In the genomic region with DNA sequence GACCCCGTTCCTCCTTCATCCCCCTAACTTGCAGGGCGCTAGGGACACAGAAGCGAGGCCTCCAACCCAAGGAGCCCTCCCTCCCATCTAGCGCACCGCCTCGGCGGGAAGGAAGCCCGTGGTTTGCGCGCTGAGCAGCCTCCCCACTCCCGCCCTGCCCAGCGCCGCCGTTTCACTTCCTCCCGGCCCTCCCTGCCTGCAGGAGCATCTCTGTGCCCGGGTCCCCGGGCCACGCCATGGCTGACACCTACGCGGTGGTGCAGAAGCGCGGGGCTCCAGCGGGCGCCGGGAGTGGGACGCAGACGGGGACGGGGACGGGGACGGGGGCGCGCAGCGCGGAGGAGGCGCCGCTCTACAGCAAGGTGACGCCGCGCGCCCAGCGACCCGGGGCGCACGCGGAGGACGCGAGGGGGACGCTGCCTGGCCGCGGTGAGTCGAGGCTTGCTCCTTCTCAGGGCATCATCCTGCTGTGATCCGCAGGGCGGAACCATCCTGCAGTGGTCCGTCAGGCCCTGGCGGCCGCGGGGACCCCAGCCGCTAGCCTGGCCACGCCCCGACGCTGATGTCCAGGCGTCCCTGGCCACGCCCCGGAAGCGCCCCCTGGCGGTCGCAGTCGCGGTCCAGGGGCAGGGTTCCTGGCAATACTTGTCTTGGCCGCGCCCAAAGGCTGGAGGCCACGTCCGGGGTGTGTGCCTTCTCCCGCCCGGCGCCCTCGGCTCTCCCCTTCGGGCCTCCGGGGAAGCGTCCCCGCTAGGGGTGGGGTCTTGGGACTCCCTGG, we compare ENCODE assay signal across 8 cellular contexts. TPM values are rescaled to one million over a fixed set of nuclear protein-coding genes. Genes with fewer than 3 reads are reported as not detected.
A peak's percentile ranks its signal among the peaks of the same experiment; 100 is the strongest.
DNase-seq lines count a peak whose midpoint lies in the region; ATAC-seq, FAIRE-seq and TF ChIP-seq lines count a peak whose summit lies in the region.

No MANE protein-coding gene starts in this region.

- 0 out of 2 replicates have a peak overlapping the region, but pooled peaks have one; percentile 18 for H2BK12ac ChIP-seq in H1 (ENCODE audit: low read depth, low read length)

- H2BK15ac ChIP-seq in H1 (ENCODE audit: low read length): 0 out of 2 replicates have a peak overlapping the region, but pooled peaks have one; percentile 72

- in situ Hi-C loops in GM18951 (cut with MboI; ENCODE audit: low sequenced_read_pairs, unreplicated experiment): no loop called here

- H2AK5ac ChIP-seq in H1 (ENCODE audit: low read depth, low read length): no peak overlapping the region

- FAIRE-seq in H1 (lab: Jason Lieb, UNC): no peak

- H3K27ac ChIP-seq in BLaER1: peak overlapping the region; percentile 82
- no peak overlapping the region for H3K27ac ChIP-seq in H1 (ENCODE audit: low read depth, low read length)

- no peak overlapping the region for H3K23ac ChIP-seq in H1 (ENCODE audit: insufficient read length)

- H3K4me3 ChIP-seq in BLaER1 (peak overlapping the region; percentile 90), H1 (ENCODE audit: extremely low read depth in 1 of 4, insufficient read depth in 2 of 4, low read depth in 3 of 4, low read length in 4 of 4) (peak overlapping the region; percentile 64 to 88 (median 80))

- H2BK20ac ChIP-seq in H1 (ENCODE audit: low read length): 0 out of 2 replicates have a peak overlapping the region, but pooled peaks have one; percentile 32

- H3K18ac ChIP-seq in H1 (ENCODE audit: extremely low read depth, low read length): peak overlapping the region; percentile 85

- peak; percentile 63 for ATAC-seq in HG03139 (IDR thresholded peaks at IDR 0.05; ENCODE audit: unreplicated experiment)

- H3K79me1 ChIP-seq in H1 (ENCODE audit: low read depth, low read length): peaks cover 6% of the 10 kb centered on the region; the same call in 1 of the 2 replicates

- peak overlapping the region; percentile 96 for H4K8ac ChIP-seq in H1 (ENCODE audit: extremely low read depth, insufficient read depth, low read length)

- H3K36me3 ChIP-seq in BLaER1 (peaks cover 20% of the 10 kb centered on the region), H1 (ENCODE audit: control insufficient read depth in 2 of 4, insufficient read depth in 4 of 4, low read length in 3 of 4) (no peaks in the 10 kb centered on the region)

- H3K27me3 ChIP-seq in BLaER1 (no peaks in the 10 kb centered on the region), H1 (replicated peaks in 1 of 4; ENCODE audit: control insufficient read depth in 3 of 4, extremely low read depth in 1 of 4, insufficient read depth in 3 of 4, low read length in 3 of 4) (peaks cover 0 to 2% (median 0%) of the 10 kb centered on the region in 4 experiments; a peak in 1 of 7 replicates)

- peak; percentile 79 to 87 (median 82) for TF ChIP-seq CTCF in H1 (IDR thresholded peaks at IDR 0.05; ENCODE audit: control extremely low read depth in 1 of 3, insufficient read depth in 1 of 3, low read depth in 1 of 3, low read length in 3 of 3)

- 4% methylated on average over 31 of the region's 81 CpGs; no CpG with 5 or more reads in 1 of the 2 experiments for WGBS in H1 (ENCODE audit: extremely low coverage in 1 of 2, insufficient coverage in 1 of 2, insufficient read length in 1 of 2, insufficient replicate concordance in 2 of 2, low coverage in 1 of 2, low lambda C conversion rate in 2 of 2, missing lambda C conversion rate in 1 of 2), 2 experiments

- H2BK5ac ChIP-seq in H1 (ENCODE audit: low read depth, low read length): peak overlapping the region; percentile 83

- H3K79me2 ChIP-seq in H1 (ENCODE audit: control insufficient read depth in 1 of 2, insufficient read depth in 2 of 2, low read length in 2 of 2): no peaks in the 10 kb centered on the region

- peak overlapping the region; percentile 96 for H3K4me2 ChIP-seq in BLaER1
- H3K4me2 ChIP-seq in H1 (ENCODE audit: insufficient read depth in 1 of 2, low read depth in 2 of 2, low read length in 2 of 2): peak overlapping the region; percentile 70 to 81

- H4K5ac ChIP-seq in H1 (ENCODE audit: insufficient read length, low read depth, low read length): peak overlapping the region; percentile 66

- CTCF ChIA-PET in H1 (lab: Charles Lee; ENCODE audit: partially characterized antibody): interaction anchor here (0.6 to 2.1 kb wide), 16 partner anchors 9 to 190 kb away, joined by 3 to 27 read pairs (median 6); partner anchors contain the start of genes MZT2B and PTPN18

- peak overlapping the region; percentile 94 for H2AFZ ChIP-seq in H1 (ENCODE audit: low read length)

- peak overlapping the region; percentile 96 for H4K91ac ChIP-seq in H1 (replicated peaks; ENCODE audit: insufficient read length, low read length)

- H4K20me1 ChIP-seq in BLaER1: peaks cover 12% of the 10 kb centered on the region; the same call in 1 of the 2 replicates
- H4K20me1 ChIP-seq in H1 (replicated peaks in 1 of 2; ENCODE audit: control insufficient read depth in 1 of 2, insufficient read depth in 2 of 2, low read length in 2 of 2): no peaks in the 10 kb centered on the region

- peak; percentile 77 for TF ChIP-seq POLR2A in GM18951 (IDR thresholded peaks at IDR 0.05; ENCODE audit: extremely low read depth, insufficient read depth, insufficient read length)
- TF ChIP-seq POLR2A in H1 (IDR thresholded peaks at IDR 0.05; ENCODE audit: control extremely low read depth in 1 of 2, low read depth in 2 of 2, low read length in 2 of 2): peak in 1 of 2 experiments; percentile 81; a peak in 1 of 3 replicates

- peaks cover 3% of the 10 kb centered on the region; the same call in 1 of the 2 replicates for H3K23me2 ChIP-seq in H1 (ENCODE audit: low read depth, low read length)

- TF ChIP-seq EP300 in H1 (IDR thresholded peaks at IDR 0.05; ENCODE audit: borderline replicate concordance in 1 of 2, low read depth in 2 of 2, low read length in 2 of 2): peak in 1 of 2 experiments; percentile 2; a peak in 1 of 3 replicates

- TF ChIP-seq RAD21 in H1 (IDR thresholded peaks at IDR 0.05 in 1 of 2, conservative IDR thresholded peaks at IDR 0.05 in 1 of 2; ENCODE audit: low read depth in 2 of 2, low read length in 2 of 2): peak; percentile 42 to 58; a peak in 3 of 4 replicates

- DNase-seq in NCI-H69 (lab: John Stamatoyannopoulos, UW): peak; percentile 87
- peak; percentile 34 to 52 for DNase-seq in activated CD8-positive, alpha-beta memory T cell treated with anti-CD3 and anti-CD28 coated beads for 1 hour (ENCODE audit: extremely low read depth in 1 of 2, low read depth in 1 of 2)
- peak in 1 of 2 experiments; percentile 98 for DNase-seq in H1 (ENCODE audit: low read depth in 1 of 2, low spot score in 2 of 2)
- peak; percentile 96 for DNase-seq in mesenteric fat pad (ENCODE audit: low spot score)
- DNase-seq in stimulated activated CD8-positive, alpha-beta memory T cell treated with anti-CD3 and anti-CD28 coated beads, Interleukin-15, amount 100 ng/mL, for 24 hours (ENCODE audit: low read depth): peak; percentile 68

- H3K4me1 ChIP-seq in BLaER1: peaks cover 57% of the 10 kb centered on the region
- peaks cover 0 to 13% (median 5%) of the 10 kb centered on the region in 4 experiments; a peak in 5 of 7 replicates for H3K4me1 ChIP-seq in H1 (replicated peaks in 1 of 4; ENCODE audit: control insufficient read depth in 3 of 4, insufficient read depth in 4 of 4, low read length in 3 of 4)

- H3K9ac ChIP-seq in BLaER1: peak overlapping the region; percentile 83
- H3K9ac ChIP-seq in H1 (replicated peaks in 1 of 4; ENCODE audit: extremely low read depth in 1 of 4, low read depth in 3 of 4, low read length in 3 of 4): peak overlapping the region in 3 of 4 experiments; percentile 37 to 67 (median 56); a peak in 5 of 7 replicates

- H3K4ac ChIP-seq in H1 (replicated peaks; ENCODE audit: insufficient read length, low read depth, low read length): no peak overlapping the region

- H3K56ac ChIP-seq in H1 (replicated peaks; ENCODE audit: insufficient read length, low read depth, low read length): peak overlapping the region; percentile 73

- no peak overlapping the region for H3K14ac ChIP-seq in H1 (ENCODE audit: insufficient read length)

- POLR2A ChIA-PET in H1 (lab: Charles Lee; ENCODE audit: partially characterized antibody): interaction anchor here (0.8 to 1.6 kb wide), 11 partner anchors 12 to 55 kb away, joined by 3 to 14 read pairs (median 4); partner anchors contain the start of gene IMP4

- H2BK120ac ChIP-seq in H1 (replicated peaks; ENCODE audit: low read depth, low read length): no peak overlapping the region

- H3K9me3 ChIP-seq in BLaER1 (no peaks in the 10 kb centered on the region), H1 (ENCODE audit: insufficient read depth in 2 of 2, low read depth in 1 of 2, low read length in 1 of 2) (no peaks in the 10 kb centered on the region)

TF ChIP-seq in H1, 55 proteins besides CTCF, POLR2A, EP300 and RAD21 (continues in another document):
- TF ChIP-seq BACH1 (IDR thresholded peaks at IDR 0.05; ENCODE audit: low read length): no peak
- TF ChIP-seq EZH2 (IDR thresholded peaks at IDR 0.05; ENCODE audit: low read depth, low read length, severe bottlenecking): no peak
- peak; percentile 77 for TF ChIP-seq POLR2AphosphoS5 (IDR thresholded peaks at IDR 0.05; ENCODE audit: low read depth, low read length)
- peak; percentile 64; the same call in 1 of the 2 replicates for TF ChIP-seq SP1 (IDR thresholded peaks at IDR 0.05; ENCODE audit: low read depth, low read length)
- no peak for TF ChIP-seq HDAC6 (IDR thresholded peaks at IDR 0.05; ENCODE audit: low read depth, low read length)
- TF ChIP-seq CTBP2 (IDR thresholded peaks at IDR 0.05; ENCODE audit: borderline replicate concordance, insufficient read depth, insufficient read length, low read length): no peak

RNA-seq across cellular contexts. Expression of gene PTPN18, which starts 16.4 kb away (rescaled TPM):
- 13.1 and 14.7 TPM in 2 replicates for total RNA-seq in H1 (2021; fragmentation: NEBNext Ultra II Directional; extraction: Animal tissue kit (Norgen Biotek cat#: 25700))
- polyA plus RNA-seq in H1 (2011; rRNA removed): 13.2 and 15.6 TPM in 2 replicates
- polyA plus RNA-seq in H1 (2011; cell fraction: cytosol; rRNA removed): 13.7 TPM
- polyA plus RNA-seq in H1 (2011; cell fraction: nucleus; rRNA removed): 32.1 TPM
- 13.6 to 16.0 TPM (median 14.1 TPM) in 4 replicates for polyA plus RNA-seq in H1 (2012, experiment 1 of 2)
- 11.9 TPM for polyA plus RNA-seq in H1 (2012, experiment 2 of 2)
- 12.5 TPM for polyA plus RNA-seq in H1 (2013, experiment 1 of 2)
- polyA plus RNA-seq in H1 (2013, experiment 2 of 2): 10.5 TPM
- polyA minus RNA-seq in H1 (2011; rRNA and poly(A)+ RNA removed): 14.8 and 16.8 TPM in 2 replicates
- 4.0 TPM for polyA minus RNA-seq in H1 (2011; cell fraction: cytosol; rRNA and poly(A)+ RNA removed)
- polyA minus RNA-seq in H1 (2011; cell fraction: nucleus; rRNA and poly(A)+ RNA removed): 21.0 TPM
- total RNA-seq in mesenteric fat pad: 52.2 TPM

RNA-seq across cellular contexts. Expression of gene IMP4, which starts 29.5 kb away (rescaled TPM):
- 93.7 and 96.8 TPM in 2 replicates for total RNA-seq in H1 (2021; fragmentation: NEBNext Ultra II Directional; extraction: Animal tissue kit (Norgen Biotek cat#: 25700))
- 194 and 247 TPM in 2 replicates for polyA plus RNA-seq in H1 (2011; rRNA removed)
- 189 TPM for polyA plus RNA-seq in H1 (2011; cell fraction: cytosol; rRNA removed)
- 269 TPM for polyA plus RNA-seq in H1 (2011; cell fraction: nucleus; rRNA removed)
- polyA plus RNA-seq in H1 (2012, experiment 1 of 2): 70.7 to 139 TPM (median 137 TPM) in 4 replicates
- polyA plus RNA-seq in H1 (2012, experiment 2 of 2): 113 TPM
- 86.8 TPM for polyA plus RNA-seq in H1 (2013, experiment 1 of 2)
- 83.2 TPM for polyA plus RNA-seq in H1 (2013, experiment 2 of 2)
- 84.6 and 122 TPM in 2 replicates for polyA minus RNA-seq in H1 (2011; rRNA and poly(A)+ RNA removed)
- 62.7 TPM for polyA minus RNA-seq in H1 (2011; cell fraction: cytosol; rRNA and poly(A)+ RNA removed)
- 90.4 TPM for polyA minus RNA-seq in H1 (2011; cell fraction: nucleus; rRNA and poly(A)+ RNA removed)
- 104 TPM for total RNA-seq in mesenteric fat pad
